29 cellular contexts compared by ENCODE assay signal in genomic region chr6:11759995-11760394, GRCh38.
"Had no signal": no experiment of that assay in that cellular context is flagged by ENCODE, and none has a peak within 500 bp of the region (broad histone marks: within the 10 kb centered on the region; RNA-seq: fewer than 3 reads in every experiment).

No MANE protein-coding gene starts in this region.

- FAIRE-seq: astrocyte, islet of Langerhans, TTC549, urothelium cell line had no signal

- H3K9ac ChIP-seq: neural progenitor cell had no signal

- H3K4me2 ChIP-seq: neural progenitor cell, smooth muscle cell had no signal

- H3K27ac ChIP-seq: esophagus muscularis mucosa, foreskin keratinocyte, heart right ventricle, neural progenitor cell, sigmoid colon, testis, WERI-Rb-1 had no signal

- H3K36me3 ChIP-seq: esophagus muscularis mucosa, heart right ventricle, neural progenitor cell, sigmoid colon, transverse colon, WERI-Rb-1 had no signal

- DNase-seq: activated CD4-positive, alpha-beta memory T cell treated with anti-CD3 and anti-CD28 coated beads for 36 hours; activated CD4-positive, alpha-beta T cell treated with anti-CD3 and anti-CD28 coated beads, Interleukin-2, amount 10 ng/mL, durations not matched to agents 24 days and 14 days; activated CD8-positive, alpha-beta memory T cell treated with anti-CD3 and anti-CD28 coated beads, Interleukin-2, amount 50 U/mL, for 4 hours; activated gamma-delta T cell; activated naive CD4-positive, alpha-beta T cell treated with anti-CD3 and anti-CD28 coated beads, Interleukin-2, amount 10 ng/mL, durations not matched to agents 7 days and 5 days; activated naive CD8-positive, alpha-beta T cell treated with anti-CD3 and anti-CD28 coated beads, Interleukin-2, amount 10 ng/mL, durations not matched to agents 7 days and 5 days; activated T-cell treated with anti-CD3 and anti-CD28 coated beads, Interleukin-2, amount 50 U/mL, for 24 hours; amniotic stem cell; central memory CD4-positive, alpha-beta T cell; dermis blood vessel endothelial cell; effector CD4-positive, alpha-beta T cell; foreskin keratinocyte; heart right ventricle; natural killer cell; occipital lobe; sigmoid colon; stimulated activated CD4-positive, alpha-beta T cell treated with anti-CD3 and anti-CD28 coated beads, Interleukin-15, amount 100 ng/mL, for 24 hours; stimulated activated naive CD4-positive, alpha-beta T cell treated with Interleukin-2 at 50 U/mL for 16 hours; testis; transverse colon; WERI-Rb-1 had no signal

- H3K9me3 ChIP-seq: testis, transverse colon had no signal

- H3K4me3 ChIP-seq: esophagus muscularis mucosa, heart right ventricle, neural progenitor cell, sigmoid colon, smooth muscle cell, testis, transverse colon had no signal

- H3K27me3 ChIP-seq: esophagus muscularis mucosa, foreskin keratinocyte, heart right ventricle, neural progenitor cell, sigmoid colon, testis, transverse colon had no signal

- ATAC-seq: activated CD4-positive, CD25-positive, alpha-beta regulatory T cell treated with anti-CD3 and anti-CD28 coated beads, Interleukin-2, amount 50 U/mL, for 24 hours; foreskin keratinocyte; natural killer cell had no signal

- H2AFZ ChIP-seq: neural progenitor cell had no signal
